Comparison of ENCODE assay signal across 8 cellular contexts in genomic region chr3:46930945-46931403, GRCh38. TPM values are rescaled to one million over a fixed set of nuclear protein-coding genes. Genes with fewer than 3 reads are reported as not detected.
DNase-seq lines count a peak whose midpoint lies in the region; ATAC-seq and TF ChIP-seq lines count a peak whose summit lies in the region.

No MANE protein-coding gene starts in this region.

- H3K4me3 Mint-ChIP-seq in WTC11 (no peak overlapping the region), immature natural killer cell (peak overlapping the region; percentile 67 to 75 (median 69))

- peaks cover 17% of the 10 kb centered on the region for H3K36me3 ChIP-seq in skeletal muscle satellite cell (ENCODE audit: insufficient read depth, low read length)

- TF ChIP-seq CTCF in WTC11 (IDR thresholded peaks at IDR 0.05) = no peak

- peak overlapping the region; percentile 72 for H3K27ac Mint-ChIP-seq in WTC11
- H3K27ac Mint-ChIP-seq in immature natural killer cell = peak overlapping the region; percentile 60 to 95 (median 90)

- H3K4me3 ChIP-seq in skeletal muscle satellite cell (ENCODE audit: low read length) = peak overlapping the region; percentile 17

- no peaks in the 10 kb centered on the region for H3K9me3 ChIP-seq in skeletal muscle satellite cell (replicated peaks; ENCODE audit: low read length)

- H3K4me1 Mint-ChIP-seq in WTC11 = peaks cover 24% of the 10 kb centered on the region
- peaks cover 83 to 94% of the 10 kb centered on the region in 2 donors for H3K4me1 Mint-ChIP-seq in immature natural killer cell

- no peaks in the 10 kb centered on the region for H3K27me3 ChIP-seq in skeletal muscle satellite cell (ENCODE audit: control insufficient read depth, insufficient read depth, low read length)

- H3K4me2 ChIP-seq in skeletal muscle satellite cell (ENCODE audit: low read length) = peak overlapping the region; percentile 62

- no peak for DNase-seq in WTC11 (ENCODE audit: low spot score)
- no peak for DNase-seq in immature natural killer cell
- DNase-seq in DMS53 (lab: John Stamatoyannopoulos, UW) = no peak
- DNase-seq in NCI-H2171 (lab: John Stamatoyannopoulos, UW) = no peak
- no peak for DNase-seq in central memory CD4-positive, alpha-beta T cell

- H3K27me3 Mint-ChIP-seq in WTC11 (ENCODE audit: low read depth) (no peaks in the 10 kb centered on the region), immature natural killer cell (ENCODE audit: low read depth in 3 of 3) (peaks cover 0 to 19% (median 9%) of the 10 kb centered on the region in 3 donors)

- POLR2A ChIA-PET in WTC11 (lab: Charles Lee) = no interaction called here

- peaks cover 75% of the 10 kb centered on the region for H3K4me1 ChIP-seq in skeletal muscle satellite cell (ENCODE audit: control insufficient read depth, insufficient read depth, low read length)

- H3K36me3 Mint-ChIP-seq in WTC11 (peaks cover 4% of the 10 kb centered on the region), immature natural killer cell (peaks cover 8 to 16% (median 14%) of the 10 kb centered on the region in 3 donors)

- peak; percentile 27 for ATAC-seq in GM21447 (IDR thresholded peaks at IDR 0.05; ENCODE audit: unreplicated experiment)
- no peak for ATAC-seq in WTC11
- ATAC-seq in HG02798 (IDR thresholded peaks at IDR 0.05; ENCODE audit: poor library complexity, unreplicated experiment) = no peak

- CTCF ChIA-PET in WTC11 (lab: Charles Lee) = interaction anchor here (1.0 to 1.6 kb wide), 4 partner anchors 21 to 72 kb away, joined by 3 to 4 read pairs (median 3); no protein-coding TSS in a partner anchor

- H3K9ac ChIP-seq in skeletal muscle satellite cell (ENCODE audit: low read depth, low read length) = peak overlapping the region; percentile 27

- no peaks in the 10 kb centered on the region for H3K9me3 Mint-ChIP-seq in WTC11
- H3K9me3 Mint-ChIP-seq in immature natural killer cell = peaks cover 6 to 12% (median 10%) of the 10 kb centered on the region in 6 donors

TF ChIP-seq in WTC11, 78 proteins besides CTCF, POLR2A, EP300 and RAD21 (continues in another document):
- TF ChIP-seq MLX (CRISPR knock-in tag; IDR thresholded peaks at IDR 0.05) (no peak), MXD4 (CRISPR knock-in tag; IDR thresholded peaks at IDR 0.05; ENCODE audit: borderline replicate concordance) (no peak), ZNF396 (CRISPR knock-in tag; IDR thresholded peaks at IDR 0.05; ENCODE audit: borderline replicate concordance) (no peak), FOXP4 (CRISPR knock-in tag; IDR thresholded peaks at IDR 0.05) (no peak), RORB (CRISPR knock-in tag; IDR thresholded peaks at IDR 0.05) (no peak), MYBL2 (CRISPR knock-in tag; IDR thresholded peaks at IDR 0.05) (no peak), AFF4 (CRISPR knock-in tag; IDR thresholded peaks at IDR 0.05; ENCODE audit: borderline replicate concordance) (no peak), CBFB (CRISPR knock-in tag; IDR thresholded peaks at IDR 0.05; ENCODE audit: low read depth) (no peak), IRF1 (CRISPR knock-in tag; IDR thresholded peaks at IDR 0.05) (no peak), PREB (CRISPR knock-in tag; IDR thresholded peaks at IDR 0.05; ENCODE audit: borderline replicate concordance) (no peak), ZNF671 (CRISPR knock-in tag; IDR thresholded peaks at IDR 0.05) (no peak), ZNF121 (CRISPR knock-in tag; IDR thresholded peaks at IDR 0.05) (no peak), NR1H2 (CRISPR knock-in tag; IDR thresholded peaks at IDR 0.05) (no peak), E2F1 (CRISPR knock-in tag; IDR thresholded peaks at IDR 0.05) (no peak), ETV6 (CRISPR knock-in tag; IDR thresholded peaks at IDR 0.05) (no peak), FOXJ3 (CRISPR knock-in tag; IDR thresholded peaks at IDR 0.05; ENCODE audit: borderline replicate concordance) (no peak), HMGA2 (CRISPR knock-in tag; IDR thresholded peaks at IDR 0.05) (no peak), ZNF232 (CRISPR knock-in tag; IDR thresholded peaks at IDR 0.05) (no peak)

RNA-seq across cellular contexts. Expression of gene CCDC12, which starts 45.6 kb away (rescaled TPM):
- 50.3 to 59.1 TPM (median 55.9 TPM) in 3 replicates for total RNA-seq in WTC11 (2021)
- 100 to 1,000 TPM; 114 to 174 (median 129) TPM for polyA plus RNA-seq in immature natural killer cell
- total RNA-seq in skeletal muscle satellite cell (2012; rRNA removed) = 19.2 and 27.4 TPM in 2 replicates

RNA-seq across cellular contexts. Expression of gene NBEAL2, which starts 48.5 kb away (rescaled TPM):
- 64.0 to 80.0 TPM (median 64.3 TPM) in 3 replicates for total RNA-seq in WTC11 (2021)
- polyA plus RNA-seq in immature natural killer cell = 10 to 100 TPM in 1 of 3 donors, 1 to 10 TPM in 2; 7.9 to 28.4 (median 9.9) TPM
- total RNA-seq in skeletal muscle satellite cell (2012; rRNA removed) = 3.3 and 3.7 TPM in 2 replicates

RNA-seq across cellular contexts. Expression of gene PTH1R, which starts 53.5 kb away (rescaled TPM):
- total RNA-seq in WTC11 (2021) = 4.0 to 12.0 TPM (median 5.6 TPM) in 3 replicates
- not detected for polyA plus RNA-seq in immature natural killer cell
- 0.22 and 0.76 TPM in 2 replicates for total RNA-seq in skeletal muscle satellite cell (2012; rRNA removed)
